16 cellular contexts compared by ENCODE assay signal in the genomic region with DNA sequence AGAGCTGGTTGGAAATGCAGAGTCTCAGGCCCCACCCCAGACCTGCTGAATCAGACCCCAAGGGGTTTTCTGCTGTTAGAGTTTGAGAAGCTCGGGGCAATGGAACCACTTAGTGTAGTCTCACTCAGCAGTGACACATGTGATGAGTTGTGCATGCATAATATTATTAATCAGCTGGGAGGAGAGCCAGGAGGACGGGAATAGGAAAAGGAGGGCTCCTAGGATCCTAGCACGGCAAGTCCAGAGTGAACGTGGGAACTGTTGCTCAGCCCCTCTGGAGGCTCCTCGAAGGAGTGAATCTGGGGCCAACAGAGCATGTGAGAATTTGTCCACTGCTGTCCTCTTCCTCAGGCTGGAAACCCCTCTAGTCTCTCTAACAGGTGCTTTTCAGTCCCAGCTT.
DNase-seq lines count a peak whose midpoint lies in the region; ATAC-seq and TF ChIP-seq lines count a peak whose summit lies in the region.
"Had no signal": no experiment of that assay in that cellular context is flagged by ENCODE, and none has a peak within 500 bp of the region (broad histone marks: within the 10 kb centered on the region; RNA-seq: fewer than 3 reads in every experiment).

No MANE protein-coding gene starts in this region.

- H3K27me3 ChIP-seq in ACC112 (ENCODE audit: insufficient read depth, low read length) (no peaks in the 10 kb centered on the region), SK-N-SH (ENCODE audit: insufficient read depth) (no peaks in the 10 kb centered on the region), dorsolateral prefrontal cortex (no peaks in the 10 kb centered on the region), adrenal gland (no peaks in the 10 kb centered on the region)

- POLR2A ChIA-PET in SK-N-SH (lab: Yijun Ruan, JAX), result interaction anchor here (4.0 kb wide), 1 partner anchor 117 kb away, joined by 17 read pairs; the partner anchor contains the start of gene RHOB

- H3F3A ChIP-seq in SK-N-SH (replicated peaks; ENCODE audit: insufficient read depth), result peaks cover 5% of the 10 kb centered on the region

- H3K9ac ChIP-seq in SK-N-SH, result no peak overlapping the region

- TF ChIP-seq EP300 in SK-N-SH (IDR thresholded peaks at IDR 0.05; ENCODE audit: borderline replicate concordance in 1 of 2, low read depth in 1 of 2, low read length in 1 of 2), result no peak

- H3K4me1 ChIP-seq in ACC112 (ENCODE audit: control insufficient read depth, insufficient read depth, low read length, unreplicated experiment) (peaks cover 39% of the 10 kb centered on the region), SK-N-SH (ENCODE audit: control insufficient read depth in 1 of 2, insufficient read depth in 2 of 2, low read depth in 1 of 2, low read length in 1 of 2) (peaks cover 30 to 50% of the 10 kb centered on the region in 2 experiments; a peak in 3 of 4 replicates), adrenal gland (replicated peaks in 1 of 2) (peaks cover 0 to 11% of the 10 kb centered on the region in 2 donors)

- H3K27ac ChIP-seq in ACC112 (ENCODE audit: low read depth, low read length) (peak overlapping the region; percentile 19; the same call in 1 of the 2 replicates), SK-N-SH (ENCODE audit: low read depth in 2 of 2, low read length in 1 of 2) (no peak overlapping the region), dorsolateral prefrontal cortex (no peak overlapping the region), adrenal gland (no peak overlapping the region)

- CTCF ChIA-PET in SK-N-SH (lab: Yijun Ruan, JAX), result interaction anchor here (0.6 to 1.6 kb wide), 10 partner anchors 9 to 239 kb away, joined by 3 to 7 read pairs (median 3); no protein-coding TSS in a partner anchor

- H3K36me3 Mint-ChIP-seq in stimulated activated naive B cell treated with anti-CD40 and anti-IgM and Interleukin-4, amounts not matched to agents 10 μg/mL and 1 μg/mL and 100 μg/mL, for 72 hours, result no peaks in the 10 kb centered on the region

- TF ChIP-seq POLR2A in adrenal gland (IDR thresholded peaks at IDR 0.05), result no peak

- H3K27me3 Mint-ChIP-seq in stimulated activated naive B cell treated with anti-CD40 and anti-IgM and Interleukin-4, amounts not matched to agents 10 μg/mL and 1 μg/mL and 100 μg/mL, for 72 hours, result peaks cover 6 to 22% of the 10 kb centered on the region in 2 donors
- H3K27me3 Mint-ChIP-seq: stimulated activated naive CD8-positive, alpha-beta T cell treated with anti-CD3 and anti-CD28 coated beads, Interleukin-15, Interleukin-2, amounts not matched to agents 100 ng/mL and 50 ng/mL, for 24 hours had no signal

- H3K9me3 ChIP-seq in SK-N-SH (no peaks in the 10 kb centered on the region), adrenal gland (replicated peaks in 1 of 3) (no peaks in the 10 kb centered on the region)

- H3K36me3 ChIP-seq in ACC112 (ENCODE audit: insufficient read depth, low read length), result no peaks in the 10 kb centered on the region
- H3K36me3 ChIP-seq in SK-N-SH (replicated peaks in 1 of 2; ENCODE audit: control insufficient read depth in 1 of 2, insufficient read depth in 2 of 2, low read length in 1 of 2), result no peaks in the 10 kb centered on the region
- H3K36me3 ChIP-seq in adrenal gland (replicated peaks in 1 of 2), result no peaks in the 10 kb centered on the region

- intact Hi-C loops in dorsolateral prefrontal cortex (cut with DNase I) (no loop called here), adrenal gland (cut with DNase I) (no loop called here)

- DNase-seq in GM04504 (ENCODE audit: low read depth) (peak; percentile 54), SK-N-SH (no peak), fibroblast of pulmonary artery (ENCODE audit: low read depth) (peak; percentile 38), dorsolateral prefrontal cortex (no peak), adrenal gland (no peak)
- no peak for DNase-seq in stimulated activated naive B cell treated with anti-CD40 and anti-IgM and Interleukin-4, amounts not matched to agents 10 μg/mL and 1 μg/mL and 100 μg/mL, for 72 hours
- no peak for DNase-seq in activated CD4-positive, alpha-beta T cell treated with anti-CD3 and anti-CD28 coated beads for 48 hours
- DNase-seq: activated CD4-positive, alpha-beta T cell treated with anti-CD3 and anti-CD28 coated beads, Interleukin-2, amount 10 ng/mL, durations not matched to agents 24 days and 14 days; activated naive CD4-positive, alpha-beta T cell treated with anti-CD3 and anti-CD28 coated beads for 36 hours; COR-L47; dermis blood vessel endothelial cell; NCI-H2227 treated with DMSO at 0.1 percent for 48 hours; SHP77; T-helper 9 cell had no signal

- H3K4me3 ChIP-seq in ACC112 (ENCODE audit: low read depth, low read length) (no peak overlapping the region), SK-N-SH (ENCODE audit: low read depth in 2 of 2, low read length in 1 of 2) (no peak overlapping the region), fibroblast of pulmonary artery (replicated peaks; ENCODE audit: low read depth, low read length) (no peak overlapping the region), dorsolateral prefrontal cortex (no peak overlapping the region), adrenal gland (no peak overlapping the region)

- no peaks in the 10 kb centered on the region for H3K9me3 Mint-ChIP-seq in stimulated activated naive B cell treated with anti-CD40 and anti-IgM and Interleukin-4, amounts not matched to agents 10 μg/mL and 1 μg/mL and 100 μg/mL, for 72 hours
- H3K9me3 Mint-ChIP-seq: activated CD4-positive, alpha-beta T cell treated with anti-CD3 and anti-CD28 coated beads, Interleukin-2, amount 10 ng/mL, durations not matched to agents 24 days and 14 days; activated naive CD4-positive, alpha-beta T cell treated with anti-CD3 and anti-CD28 coated beads for 36 hours; stimulated activated naive CD8-positive, alpha-beta T cell treated with anti-CD3 and anti-CD28 coated beads, Interleukin-15, Interleukin-2, amounts not matched to agents 100 ng/mL and 50 ng/mL, for 24 hours had no signal

- ATAC-seq in stimulated activated naive B cell treated with anti-CD40 and anti-IgM and Interleukin-4, amounts not matched to agents 10 μg/mL and 1 μg/mL and 100 μg/mL, for 72 hours (replicated peaks), result no peak

- H2AFZ ChIP-seq in ACC112 (ENCODE audit: low read length, unreplicated experiment) (no peak overlapping the region), SK-N-SH (ENCODE audit: low read depth) (no peak overlapping the region)

- no peak overlapping the region for H3K27ac Mint-ChIP-seq in stimulated activated naive B cell treated with anti-CD40 and anti-IgM and Interleukin-4, amounts not matched to agents 10 μg/mL and 1 μg/mL and 100 μg/mL, for 72 hours
- H3K27ac Mint-ChIP-seq: activated CD4-positive, alpha-beta T cell treated with anti-CD3 and anti-CD28 coated beads, Interleukin-2, amount 10 ng/mL, durations not matched to agents 24 days and 14 days; activated naive CD4-positive, alpha-beta T cell treated with anti-CD3 and anti-CD28 coated beads for 36 hours; stimulated activated naive CD8-positive, alpha-beta T cell treated with anti-CD3 and anti-CD28 coated beads, Interleukin-15, Interleukin-2, amounts not matched to agents 100 ng/mL and 50 ng/mL, for 24 hours had no signal

- 41% methylated on average over 5 of the region's 5 CpGs for WGBS in SK-N-SH (ENCODE audit: low lambda C conversion rate)
- 71 to 80% (median 74%) methylated on average over 5 of the region's 5 CpGs for WGBS in adrenal gland, 4 donors

- no peak overlapping the region for H3K4me2 ChIP-seq in SK-N-SH

- no peak overlapping the region for H3K4me3 Mint-ChIP-seq in stimulated activated naive B cell treated with anti-CD40 and anti-IgM and Interleukin-4, amounts not matched to agents 10 μg/mL and 1 μg/mL and 100 μg/mL, for 72 hours
- H3K4me3 Mint-ChIP-seq: activated CD4-positive, alpha-beta T cell treated with anti-CD3 and anti-CD28 coated beads, Interleukin-2, amount 10 ng/mL, durations not matched to agents 24 days and 14 days; activated naive CD4-positive, alpha-beta T cell treated with anti-CD3 and anti-CD28 coated beads for 36 hours; stimulated activated naive CD8-positive, alpha-beta T cell treated with anti-CD3 and anti-CD28 coated beads, Interleukin-15, Interleukin-2, amounts not matched to agents 100 ng/mL and 50 ng/mL, for 24 hours had no signal

- H4K20me1 ChIP-seq in SK-N-SH (ENCODE audit: insufficient read depth), result no peaks in the 10 kb centered on the region

- no peak for TF ChIP-seq RAD21 in SK-N-SH (IDR thresholded peaks at IDR 0.05; ENCODE audit: low read length)

- peaks cover 0 to 12% of the 10 kb centered on the region in 2 donors for H3K4me1 Mint-ChIP-seq in stimulated activated naive B cell treated with anti-CD40 and anti-IgM and Interleukin-4, amounts not matched to agents 10 μg/mL and 1 μg/mL and 100 μg/mL, for 72 hours
- H3K4me1 Mint-ChIP-seq: activated CD4-positive, alpha-beta T cell treated with anti-CD3 and anti-CD28 coated beads, Interleukin-2, amount 10 ng/mL, durations not matched to agents 24 days and 14 days had no signal

- TF ChIP-seq CTCF in SK-N-SH (IDR thresholded peaks at IDR 0.05) (no peak), fibroblast of pulmonary artery (IDR thresholded peaks at IDR 0.05; ENCODE audit: low read length, missing control alignments) (no peak), dorsolateral prefrontal cortex (IDR thresholded peaks at IDR 0.05 in 54 of 56, conservative IDR thresholded peaks at IDR 0.05 in 2 of 56; ENCODE audit: low read depth in 1 of 56, partially characterized antibody in 56 of 56) (no peak), adrenal gland (IDR thresholded peaks at IDR 0.05) (no peak)

- H3K9me2 ChIP-seq in SK-N-SH, result no peaks in the 10 kb centered on the region

- no peaks in the 10 kb centered on the region for H3K79me2 ChIP-seq in ACC112 (ENCODE audit: control insufficient read depth, insufficient read depth, low read length, unreplicated experiment)
- H3K79me2 ChIP-seq in SK-N-SH (ENCODE audit: insufficient read depth), result no peaks in the 10 kb centered on the region

TF ChIP-seq in SK-N-SH, 30 proteins besides CTCF, POLR2A, EP300 and RAD21 (continues in another document):
- peak; percentile 41; the same call in 1 of the 2 replicates for TF ChIP-seq MAX (IDR thresholded peaks at IDR 0.05; ENCODE audit: low read depth)
- TF ChIP-seq SMC3 (IDR thresholded peaks at IDR 0.05; ENCODE audit: low read depth, low read length), result no peak
- TF ChIP-seq, protein P1, sequence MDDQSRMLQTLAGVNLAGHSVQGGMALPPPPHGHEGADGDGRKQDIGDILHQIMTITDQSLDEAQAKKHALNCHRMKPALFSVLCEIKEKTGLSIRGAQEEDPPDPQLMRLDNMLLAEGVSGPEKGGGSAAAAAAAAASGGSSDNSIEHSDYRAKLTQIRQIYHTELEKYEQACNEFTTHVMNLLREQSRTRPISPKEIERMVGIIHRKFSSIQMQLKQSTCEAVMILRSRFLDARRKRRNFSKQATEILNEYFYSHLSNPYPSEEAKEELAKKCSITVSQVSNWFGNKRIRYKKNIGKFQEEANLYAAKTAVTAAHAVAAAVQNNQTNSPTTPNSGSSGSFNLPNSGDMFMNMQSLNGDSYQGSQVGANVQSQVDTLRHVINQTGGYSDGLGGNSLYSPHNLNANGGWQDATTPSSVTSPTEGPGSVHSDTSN (IDR thresholded peaks at IDR 0.05), result peak; percentile 68
- peak; percentile 56; the same call in 1 of the 2 replicates for TF ChIP-seq TCF12 (IDR thresholded peaks at IDR 0.05)
- no peak for TF ChIP-seq RCOR1 (IDR thresholded peaks at IDR 0.05; ENCODE audit: low read length)

Comparison
In these comparisons a context has a peak if more than half of its experiments do, and no peak if none do; other contexts are left out.
1. DNase-seq: peak in GM04504 (single experiment) and fibroblast of pulmonary artery (single experiment); none in SK-N-SH (single experiment), dorsolateral prefrontal cortex (0 of 10), adrenal gland (0 of 7), stimulated activated naive B cell treated with anti-CD40 and anti-IgM and Interleukin-4, amounts not matched to agents 10 μg/mL and 1 μg/mL and 100 μg/mL, for 72 hours (single experiment) and activated CD4-positive, alpha-beta T cell treated with anti-CD3 and anti-CD28 coated beads for 48 hours (single experiment).